In genomic region chr17:77332981-77333685, GRCh38 we compare ENCODE assay signal across 1 cellular context.
TF ChIP-seq lines count a peak whose summit lies in the region.

No MANE protein-coding gene starts in this region.

TF ChIP-seq in HEK293, 187 proteins besides CTCF, POLR2A, EP300 and RAD21 (continued from another document):
- TF ChIP-seq ZNF10 (tag by site-specific recombination; IDR thresholded peaks at IDR 0.05) (no peak), ZFHX2 (tag by site-specific recombination; conservative IDR thresholded peaks at IDR 0.05) (peak; percentile 79), ZBTB8A (tag by site-specific recombination; IDR thresholded peaks at IDR 0.05) (no peak), ZNF335 (tag by site-specific recombination; conservative IDR thresholded peaks at IDR 0.05) (0 out of 2 replicates have a peak, but pooled peaks have one; percentile 20), ZNF701 (tag by site-specific recombination; IDR thresholded peaks at IDR 0.05) (no peak), ZNF423 (tag by site-specific recombination; IDR thresholded peaks at IDR 0.05) (no peak), ZNF549 (tag by site-specific recombination; IDR thresholded peaks at IDR 0.05) (no peak), ZNF350 (tag by site-specific recombination; IDR thresholded peaks at IDR 0.05) (no peak), SP3 (tag by site-specific recombination; IDR thresholded peaks at IDR 0.05) (peak; percentile 27; the same call in 1 of the 2 replicates), REPIN1 (tag by site-specific recombination; IDR thresholded peaks at IDR 0.05; ENCODE audit: low read depth) (no peak), MEIS1 (CRISPR knock-in tag; IDR thresholded peaks at IDR 0.05; ENCODE audit: borderline replicate concordance) (no peak), SCRT2 (tag by site-specific recombination; IDR thresholded peaks at IDR 0.05) (0 out of 2 replicates have a peak, but pooled peaks have one; percentile 29), MZF1 (tag by site-specific recombination; IDR thresholded peaks at IDR 0.05; ENCODE audit: borderline replicate concordance) (no peak), ZNF175 (tag by site-specific recombination; IDR thresholded peaks at IDR 0.05) (no peak), ZNF138 (tag by site-specific recombination; IDR thresholded peaks at IDR 0.05; ENCODE audit: borderline replicate concordance) (no peak), ZNF23 (tag by site-specific recombination; IDR thresholded peaks at IDR 0.05; ENCODE audit: borderline replicate concordance) (no peak), ZNF530 (tag by site-specific recombination; IDR thresholded peaks at IDR 0.05; ENCODE audit: low read depth) (no peak), ZNF341 (tag by site-specific recombination; IDR thresholded peaks at IDR 0.05; ENCODE audit: low read depth) (no peak), KLF10 (tag by site-specific recombination; IDR thresholded peaks at IDR 0.05) (peak; percentile 76)
- TF ChIP-seq, protein P1, sequence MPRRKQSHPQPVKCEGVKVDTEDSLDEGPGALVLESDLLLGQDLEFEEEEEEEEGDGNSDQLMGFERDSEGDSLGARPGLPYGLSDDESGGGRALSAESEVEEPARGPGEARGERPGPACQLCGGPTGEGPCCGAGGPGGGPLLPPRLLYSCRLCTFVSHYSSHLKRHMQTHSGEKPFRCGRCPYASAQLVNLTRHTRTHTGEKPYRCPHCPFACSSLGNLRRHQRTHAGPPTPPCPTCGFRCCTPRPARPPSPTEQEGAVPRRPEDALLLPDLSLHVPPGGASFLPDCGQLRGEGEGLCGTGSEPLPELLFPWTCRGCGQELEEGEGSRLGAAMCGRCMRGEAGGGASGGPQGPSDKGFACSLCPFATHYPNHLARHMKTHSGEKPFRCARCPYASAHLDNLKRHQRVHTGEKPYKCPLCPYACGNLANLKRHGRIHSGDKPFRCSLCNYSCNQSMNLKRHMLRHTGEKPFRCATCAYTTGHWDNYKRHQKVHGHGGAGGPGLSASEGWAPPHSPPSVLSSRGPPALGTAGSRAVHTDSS (tag by site-specific recombination; IDR thresholded peaks at IDR 0.05), result no peak
- TF ChIP-seq, protein P2, sequence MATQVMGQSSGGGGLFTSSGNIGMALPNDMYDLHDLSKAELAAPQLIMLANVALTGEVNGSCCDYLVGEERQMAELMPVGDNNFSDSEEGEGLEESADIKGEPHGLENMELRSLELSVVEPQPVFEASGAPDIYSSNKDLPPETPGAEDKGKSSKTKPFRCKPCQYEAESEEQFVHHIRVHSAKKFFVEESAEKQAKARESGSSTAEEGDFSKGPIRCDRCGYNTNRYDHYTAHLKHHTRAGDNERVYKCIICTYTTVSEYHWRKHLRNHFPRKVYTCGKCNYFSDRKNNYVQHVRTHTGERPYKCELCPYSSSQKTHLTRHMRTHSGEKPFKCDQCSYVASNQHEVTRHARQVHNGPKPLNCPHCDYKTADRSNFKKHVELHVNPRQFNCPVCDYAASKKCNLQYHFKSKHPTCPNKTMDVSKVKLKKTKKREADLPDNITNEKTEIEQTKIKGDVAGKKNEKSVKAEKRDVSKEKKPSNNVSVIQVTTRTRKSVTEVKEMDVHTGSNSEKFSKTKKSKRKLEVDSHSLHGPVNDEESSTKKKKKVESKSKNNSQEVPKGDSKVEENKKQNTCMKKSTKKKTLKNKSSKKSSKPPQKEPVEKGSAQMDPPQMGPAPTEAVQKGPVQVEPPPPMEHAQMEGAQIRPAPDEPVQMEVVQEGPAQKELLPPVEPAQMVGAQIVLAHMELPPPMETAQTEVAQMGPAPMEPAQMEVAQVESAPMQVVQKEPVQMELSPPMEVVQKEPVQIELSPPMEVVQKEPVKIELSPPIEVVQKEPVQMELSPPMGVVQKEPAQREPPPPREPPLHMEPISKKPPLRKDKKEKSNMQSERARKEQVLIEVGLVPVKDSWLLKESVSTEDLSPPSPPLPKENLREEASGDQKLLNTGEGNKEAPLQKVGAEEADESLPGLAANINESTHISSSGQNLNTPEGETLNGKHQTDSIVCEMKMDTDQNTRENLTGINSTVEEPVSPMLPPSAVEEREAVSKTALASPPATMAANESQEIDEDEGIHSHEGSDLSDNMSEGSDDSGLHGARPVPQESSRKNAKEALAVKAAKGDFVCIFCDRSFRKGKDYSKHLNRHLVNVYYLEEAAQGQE (tag by site-specific recombination; IDR thresholded peaks at IDR 0.05), result no peak
